In genomic region chr10:819326-819725, GRCh38 we compare ENCODE assay signal across 1 cellular context.
TF ChIP-seq lines count a peak whose summit lies in the region.

No MANE protein-coding gene starts in this region.

TF ChIP-seq in GM12878, 131 proteins besides CTCF, POLR2A, EP300 and RAD21 (continued from another document):
- TF ChIP-seq PKNOX1 (IDR thresholded peaks at IDR 0.05) (no peak), NR2C2 (IDR thresholded peaks at IDR 0.05; ENCODE audit: borderline replicate concordance, control insufficient read depth, insufficient read length, low read depth) (no peak), NRF1 (conservative IDR thresholded peaks at IDR 0.05; ENCODE audit: low read depth, low read length) (no peak), PAX8 (IDR thresholded peaks at IDR 0.05) (no peak), BACH1 (IDR thresholded peaks at IDR 0.05; ENCODE audit: borderline replicate concordance) (no peak), ATF3 (IDR thresholded peaks at IDR 0.05; ENCODE audit: borderline replicate concordance, extremely low read depth, low read depth, low read length) (no peak), MXI1 (IDR thresholded peaks at IDR 0.05; ENCODE audit: low read depth, low read length) (no peak), ZNF687 (IDR thresholded peaks at IDR 0.05) (no peak), NFYA (IDR thresholded peaks at IDR 0.05; ENCODE audit: borderline replicate concordance, low read depth, low read length) (no peak)
